ENCODE assay signal across 1 cellular context in the genomic region with DNA sequence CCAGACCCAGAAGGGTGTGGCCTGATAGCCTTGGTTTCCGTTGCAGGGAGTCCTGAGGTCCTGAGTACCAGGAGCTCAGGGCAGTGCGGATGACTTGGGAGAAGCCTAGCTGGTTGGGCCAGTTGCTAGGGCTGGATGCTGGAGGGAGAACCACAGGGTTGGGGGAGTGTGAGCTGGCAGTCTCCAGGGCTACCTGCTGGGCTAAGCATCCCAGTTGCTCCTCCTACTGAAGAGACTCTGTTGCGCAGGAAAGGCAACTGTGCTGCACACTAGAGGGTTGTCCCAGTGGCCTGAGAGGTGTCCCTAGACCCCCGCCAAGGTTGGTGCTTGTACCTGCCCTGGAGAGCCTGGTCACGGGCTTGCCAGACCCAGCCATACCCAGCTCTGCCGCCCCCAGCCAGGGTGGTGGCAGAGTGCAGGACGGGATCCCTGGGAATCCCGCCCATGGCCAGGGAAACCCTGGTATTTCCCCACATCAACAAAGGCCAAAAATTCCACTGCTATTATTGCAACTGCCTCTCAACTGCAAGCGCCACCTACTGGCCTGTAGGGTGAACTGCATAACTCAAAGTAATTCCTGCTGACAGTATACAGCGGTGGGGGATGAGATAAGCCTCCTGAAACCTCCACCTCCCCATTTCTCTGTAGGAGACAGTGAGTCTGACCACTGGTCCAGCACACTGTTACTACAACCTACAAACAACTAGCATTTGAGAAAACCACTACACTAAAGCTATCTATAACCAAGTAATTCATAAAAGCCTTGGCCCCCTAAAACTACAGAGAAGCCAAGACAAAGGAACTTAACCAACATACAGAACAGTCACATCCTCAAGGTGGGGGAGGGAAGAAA.
TF ChIP-seq lines count a peak whose summit lies in the region.

No MANE protein-coding gene starts in this region.

TF ChIP-seq in HepG2, 621 proteins besides CTCF, POLR2A, EP300 and RAD21 (continued from another document and continues in another):
- TF ChIP-seq FOXK1 (CRISPR knock-in tag; IDR thresholded peaks at IDR 0.05; ENCODE audit: borderline replicate concordance, low read depth) (peak; percentile 78; the same call in 1 of the 2 replicates), ZNF746 (CRISPR knock-in tag; IDR thresholded peaks at IDR 0.05) (no peak), CEBPG (CRISPR knock-in tag; IDR thresholded peaks at IDR 0.05) (peak; percentile 66), ZIK1 (CRISPR knock-in tag; IDR thresholded peaks at IDR 0.05; ENCODE audit: borderline replicate concordance, low read depth) (no peak), TARDBP (CRISPR knock-in tag; IDR thresholded peaks at IDR 0.05) (0 out of 2 replicates have a peak, but pooled peaks have one; percentile 18), FOXO1 (CRISPR knock-in tag; IDR thresholded peaks at IDR 0.05) (peak; percentile 40; the same call in 1 of the 2 replicates), SUZ12 (IDR thresholded peaks at IDR 0.05; ENCODE audit: low read depth, low read length) (no peak), XRCC5 (optimal IDR thresholded peaks at IDR 0.05; ENCODE audit: low read length) (peak; percentile 44), ZNF616 (CRISPR knock-in tag; IDR thresholded peaks at IDR 0.05; ENCODE audit: low read depth) (no peak), ZNF501 (CRISPR knock-in tag; IDR thresholded peaks at IDR 0.05) (no peak), GATA4 (IDR thresholded peaks at IDR 0.05; ENCODE audit: borderline replicate concordance, low read depth) (no peak), DBP (CRISPR knock-in tag; IDR thresholded peaks at IDR 0.05; ENCODE audit: not compliant biosample characterization) (no peak), DNMT1 (CRISPR knock-in tag; IDR thresholded peaks at IDR 0.05) (no peak), ELF3 (CRISPR knock-in tag; IDR thresholded peaks at IDR 0.05) (peak; percentile 21; the same call in 1 of the 2 replicates), RFXANK (CRISPR knock-in tag; IDR thresholded peaks at IDR 0.05) (no peak), SMC3 (IDR thresholded peaks at IDR 0.05; ENCODE audit: low read length) (peak; percentile 91), ZNF160 (CRISPR knock-in tag; IDR thresholded peaks at IDR 0.05) (no peak), NFATC3 (CRISPR knock-in tag; IDR thresholded peaks at IDR 0.05) (no peak), RBM39 (IDR thresholded peaks at IDR 0.05; ENCODE audit: low read depth, low read length, poor library complexity, severe bottlenecking) (no peak), ZNF253 (CRISPR knock-in tag; IDR thresholded peaks at IDR 0.05; ENCODE audit: borderline replicate concordance) (no peak), STAT6 (CRISPR knock-in tag; IDR thresholded peaks at IDR 0.05; ENCODE audit: borderline replicate concordance) (no peak), THAP11 (CRISPR knock-in tag; IDR thresholded peaks at IDR 0.05) (0 out of 2 replicates have a peak, but pooled peaks have one; percentile 15), HNRNPL (IDR thresholded peaks at IDR 0.05; ENCODE audit: low read depth, low read length) (no peak), TERF1 (CRISPR knock-in tag; IDR thresholded peaks at IDR 0.05) (no peak), ZNF124 (CRISPR knock-in tag; IDR thresholded peaks at IDR 0.05) (no peak), ZEB1 (IDR thresholded peaks at IDR 0.05; ENCODE audit: insufficient replicate concordance, low read depth) (no peak), EHMT2 (IDR thresholded peaks at IDR 0.05; ENCODE audit: borderline replicate concordance, low read depth, low read length) (no peak; the same call in 1 of the 2 replicates), ZNF180 (CRISPR knock-in tag; IDR thresholded peaks at IDR 0.05; ENCODE audit: borderline replicate concordance, low read depth) (no peak), MXD3 (CRISPR knock-in tag; IDR thresholded peaks at IDR 0.05) (0 out of 2 replicates have a peak, but pooled peaks have one; percentile 40), ZNF484 (CRISPR knock-in tag; IDR thresholded peaks at IDR 0.05; ENCODE audit: borderline replicate concordance, low read depth) (no peak), ZNF331 (CRISPR knock-in tag; IDR thresholded peaks at IDR 0.05) (peak; percentile 26; the same call in 1 of the 2 replicates), ZNF629 (CRISPR knock-in tag; conservative IDR thresholded peaks at IDR 0.05) (no peak), FUBP1 (CRISPR knock-in tag; IDR thresholded peaks at IDR 0.05; ENCODE audit: borderline replicate concordance) (no peak), NFE2L2 (IDR thresholded peaks at IDR 0.05; ENCODE audit: low read length) (no peak), GFI1 (CRISPR knock-in tag; IDR thresholded peaks at IDR 0.05; ENCODE audit: borderline replicate concordance) (no peak)
- TF ChIP-seq, protein P1, sequence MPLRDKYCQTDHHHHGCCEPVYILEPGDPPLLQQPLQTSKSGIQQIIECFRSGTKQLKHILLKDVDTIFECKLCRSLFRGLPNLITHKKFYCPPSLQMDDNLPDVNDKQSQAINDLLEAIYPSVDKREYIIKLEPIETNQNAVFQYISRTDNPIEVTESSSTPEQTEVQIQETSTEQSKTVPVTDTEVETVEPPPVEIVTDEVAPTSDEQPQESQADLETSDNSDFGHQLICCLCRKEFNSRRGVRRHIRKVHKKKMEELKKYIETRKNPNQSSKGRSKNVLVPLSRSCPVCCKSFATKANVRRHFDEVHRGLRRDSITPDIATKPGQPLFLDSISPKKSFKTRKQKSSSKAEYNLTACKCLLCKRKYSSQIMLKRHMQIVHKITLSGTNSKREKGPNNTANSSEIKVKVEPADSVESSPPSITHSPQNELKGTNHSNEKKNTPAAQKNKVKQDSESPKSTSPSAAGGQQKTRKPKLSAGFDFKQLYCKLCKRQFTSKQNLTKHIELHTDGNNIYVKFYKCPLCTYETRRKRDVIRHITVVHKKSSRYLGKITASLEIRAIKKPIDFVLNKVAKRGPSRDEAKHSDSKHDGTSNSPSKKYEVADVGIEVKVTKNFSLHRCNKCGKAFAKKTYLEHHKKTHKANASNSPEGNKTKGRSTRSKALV (CRISPR knock-in tag; IDR thresholded peaks at IDR 0.05) = no peak
- TF ChIP-seq, protein P2, sequence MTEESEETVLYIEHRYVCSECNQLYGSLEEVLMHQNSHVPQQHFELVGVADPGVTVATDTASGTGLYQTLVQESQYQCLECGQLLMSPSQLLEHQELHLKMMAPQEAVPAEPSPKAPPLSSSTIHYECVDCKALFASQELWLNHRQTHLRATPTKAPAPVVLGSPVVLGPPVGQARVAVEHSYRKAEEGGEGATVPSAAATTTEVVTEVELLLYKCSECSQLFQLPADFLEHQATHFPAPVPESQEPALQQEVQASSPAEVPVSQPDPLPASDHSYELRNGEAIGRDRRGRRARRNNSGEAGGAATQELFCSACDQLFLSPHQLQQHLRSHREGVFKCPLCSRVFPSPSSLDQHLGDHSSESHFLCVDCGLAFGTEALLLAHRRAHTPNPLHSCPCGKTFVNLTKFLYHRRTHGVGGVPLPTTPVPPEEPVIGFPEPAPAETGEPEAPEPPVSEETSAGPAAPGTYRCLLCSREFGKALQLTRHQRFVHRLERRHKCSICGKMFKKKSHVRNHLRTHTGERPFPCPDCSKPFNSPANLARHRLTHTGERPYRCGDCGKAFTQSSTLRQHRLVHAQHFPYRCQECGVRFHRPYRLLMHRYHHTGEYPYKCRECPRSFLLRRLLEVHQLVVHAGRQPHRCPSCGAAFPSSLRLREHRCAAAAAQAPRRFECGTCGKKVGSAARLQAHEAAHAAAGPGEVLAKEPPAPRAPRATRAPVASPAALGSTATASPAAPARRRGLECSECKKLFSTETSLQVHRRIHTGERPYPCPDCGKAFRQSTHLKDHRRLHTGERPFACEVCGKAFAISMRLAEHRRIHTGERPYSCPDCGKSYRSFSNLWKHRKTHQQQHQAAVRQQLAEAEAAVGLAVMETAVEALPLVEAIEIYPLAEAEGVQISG (CRISPR knock-in tag; IDR thresholded peaks at IDR 0.05) = peak; percentile 30; the same call in 1 of the 2 replicates
- TF ChIP-seq, protein P3, sequence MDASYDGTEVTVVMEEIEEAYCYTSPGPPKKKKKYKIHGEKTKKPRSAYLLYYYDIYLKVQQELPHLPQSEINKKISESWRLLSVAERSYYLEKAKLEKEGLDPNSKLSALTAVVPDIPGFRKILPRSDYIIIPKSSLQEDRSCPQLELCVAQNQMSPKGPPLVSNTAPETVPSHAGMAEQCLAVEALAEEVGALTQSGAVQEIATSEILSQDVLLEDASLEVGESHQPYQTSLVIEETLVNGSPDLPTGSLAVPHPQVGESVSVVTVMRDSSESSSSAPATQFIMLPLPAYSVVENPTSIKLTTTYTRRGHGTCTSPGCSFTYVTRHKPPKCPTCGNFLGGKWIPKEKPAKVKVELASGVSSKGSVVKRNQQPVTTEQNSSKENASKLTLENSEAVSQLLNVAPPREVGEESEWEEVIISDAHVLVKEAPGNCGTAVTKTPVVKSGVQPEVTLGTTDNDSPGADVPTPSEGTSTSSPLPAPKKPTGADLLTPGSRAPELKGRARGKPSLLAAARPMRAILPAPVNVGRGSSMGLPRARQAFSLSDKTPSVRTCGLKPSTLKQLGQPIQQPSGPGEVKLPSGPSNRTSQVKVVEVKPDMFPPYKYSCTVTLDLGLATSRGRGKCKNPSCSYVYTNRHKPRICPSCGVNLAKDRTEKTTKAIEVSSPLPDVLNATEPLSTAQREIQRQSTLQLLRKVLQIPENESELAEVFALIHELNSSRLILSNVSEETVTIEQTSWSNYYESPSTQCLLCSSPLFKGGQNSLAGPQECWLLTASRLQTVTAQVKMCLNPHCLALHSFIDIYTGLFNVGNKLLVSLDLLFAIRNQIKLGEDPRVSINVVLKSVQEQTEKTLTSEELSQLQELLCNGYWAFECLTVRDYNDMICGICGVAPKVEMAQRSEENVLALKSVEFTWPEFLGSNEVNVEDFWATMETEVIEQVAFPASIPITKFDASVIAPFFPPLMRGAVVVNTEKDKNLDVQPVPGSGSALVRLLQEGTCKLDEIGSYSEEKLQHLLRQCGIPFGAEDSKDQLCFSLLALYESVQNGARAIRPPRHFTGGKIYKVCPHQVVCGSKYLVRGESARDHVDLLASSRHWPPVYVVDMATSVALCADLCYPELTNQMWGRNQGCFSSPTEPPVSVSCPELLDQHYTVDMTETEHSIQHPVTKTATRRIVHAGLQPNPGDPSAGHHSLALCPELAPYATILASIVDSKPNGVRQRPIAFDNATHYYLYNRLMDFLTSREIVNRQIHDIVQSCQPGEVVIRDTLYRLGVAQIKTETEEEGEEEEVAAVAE (CRISPR knock-in tag; IDR thresholded peaks at IDR 0.05; ENCODE audit: borderline replicate concordance) = 0 out of 2 replicates have a peak, but pooled peaks have one; percentile 21
- TF ChIP-seq, protein P4, sequence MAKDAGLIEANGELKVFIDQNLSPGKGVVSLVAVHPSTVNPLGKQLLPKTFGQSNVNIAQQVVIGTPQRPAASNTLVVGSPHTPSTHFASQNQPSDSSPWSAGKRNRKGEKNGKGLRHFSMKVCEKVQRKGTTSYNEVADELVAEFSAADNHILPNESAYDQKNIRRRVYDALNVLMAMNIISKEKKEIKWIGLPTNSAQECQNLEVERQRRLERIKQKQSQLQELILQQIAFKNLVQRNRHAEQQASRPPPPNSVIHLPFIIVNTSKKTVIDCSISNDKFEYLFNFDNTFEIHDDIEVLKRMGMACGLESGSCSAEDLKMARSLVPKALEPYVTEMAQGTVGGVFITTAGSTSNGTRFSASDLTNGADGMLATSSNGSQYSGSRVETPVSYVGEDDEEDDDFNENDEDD (CRISPR knock-in tag; IDR thresholded peaks at IDR 0.05; ENCODE audit: borderline replicate concordance) = 0 out of 2 replicates have a peak, but pooled peaks have one; percentile 13
- TF ChIP-seq, protein P5, sequence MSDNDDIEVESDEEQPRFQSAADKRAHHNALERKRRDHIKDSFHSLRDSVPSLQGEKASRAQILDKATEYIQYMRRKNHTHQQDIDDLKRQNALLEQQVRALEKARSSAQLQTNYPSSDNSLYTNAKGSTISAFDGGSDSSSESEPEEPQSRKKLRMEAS (IDR thresholded peaks at IDR 0.05) = peak; percentile 41; the same call in 1 of the 2 replicates
